25 cellular contexts compared by ENCODE assay signal in genomic region chr12:129009833-129010232, GRCh38.
A peak's percentile ranks its signal among the peaks of the same experiment; 100 is the strongest.
DNase-seq lines count a peak whose midpoint lies in the region; ATAC-seq and FAIRE-seq lines count a peak whose summit lies in the region.
"Had no signal": no experiment of that assay in that cellular context is flagged by ENCODE, and none has a peak within 500 bp of the region (broad histone marks: within the 10 kb centered on the region; RNA-seq: fewer than 3 reads in every experiment).

No MANE protein-coding gene starts in this region.

- H3K9me3 ChIP-seq in small intestine (ENCODE audit: control insufficient read depth, low read depth) = no peaks in the 10 kb centered on the region
- H3K9me3 ChIP-seq: BLaER1, Caco-2, HAP-1 had no signal

- no peak overlapping the region for H3K27ac ChIP-seq in small intestine (ENCODE audit: low read depth in 1 of 2, low read length in 1 of 2)
- H3K27ac ChIP-seq: 22Rv1, BLaER1, C4-2B had no signal

- H3K4me3 ChIP-seq in small intestine (ENCODE audit: low read depth in 1 of 2, low read length in 2 of 2) = no peak overlapping the region
- H3K4me3 ChIP-seq: BLaER1, HAP-1 had no signal

- ATAC-seq in HG03135 (IDR thresholded peaks at IDR 0.05; ENCODE audit: unreplicated experiment) = no peak
- ATAC-seq: CD8-positive, alpha-beta T cell had no signal

- no peaks in the 10 kb centered on the region for H3K27me3 ChIP-seq in small intestine (ENCODE audit: control insufficient read depth in 2 of 2, insufficient read depth in 2 of 2, low read length in 2 of 2)
- H3K27me3 ChIP-seq: BLaER1 had no signal

- no peaks in the 10 kb centered on the region for H3K4me1 ChIP-seq in small intestine (ENCODE audit: control insufficient read depth in 2 of 2, insufficient read depth in 1 of 2, low read depth in 1 of 2, low read length in 1 of 2)
- H3K4me1 ChIP-seq: Caco-2, HAP-1 had no signal

- no peak for FAIRE-seq in small intestine (lab: Jason Lieb, UNC)
- FAIRE-seq: A204.1, D721Med, GM12892, H54 had no signal

- DNase-seq in NCI-H2029 (lab: John Stamatoyannopoulos, UW) (peak; percentile 8), NCI-H2029 treated with DMSO at 0.1 percent for 48 hours (lab: John Stamatoyannopoulos, UW) (no peak), kidney tubule cell (ENCODE audit: low spot score) (peak; percentile 14), mucosa of gallbladder (ENCODE audit: low spot score) (peak; percentile 66), small intestine (peak; percentile 82), DMS153 treated with DMSO at 0.1 percent for 48 hours (lab: John Stamatoyannopoulos, UW; ENCODE audit: unreplicated experiment) (no peak)
- DNase-seq in activated CD4-positive, alpha-beta T cell treated with anti-CD3 and anti-CD28 coated beads, Interleukin-2, amount 50 U/mL, for 4 hours = no peak
- DNase-seq: Caco-2; CD4-positive, CD25-positive, alpha-beta regulatory T cell; CD8-positive, alpha-beta T cell; DMS 273 treated with DMSO at 0.1 percent for 48 hours; DMS53; DMS79 treated with DMSO at 0.1 percent for 48 hours; GF-D8; GOT3; HFFc6 had no signal

- no peaks in the 10 kb centered on the region for H3K36me3 ChIP-seq in small intestine (ENCODE audit: control insufficient read depth in 2 of 2, insufficient read depth in 2 of 2, low read length in 2 of 2)
- H3K36me3 ChIP-seq: BLaER1, HAP-1 had no signal

- WGBS in small intestine, 3 donors = 2 to 37% (median 30%) methylated on average over 4 of the region's 4 CpGs

Comparison
In these comparisons a context has a peak if more than half of its experiments do, and no peak if none do; other contexts are left out.
1. DNase-seq: peak in NCI-H2029 (single experiment), kidney tubule cell (single experiment), mucosa of gallbladder (single experiment) and small intestine (single experiment); none in NCI-H2029 treated with DMSO at 0.1 percent for 48 hours (single experiment), DMS153 treated with DMSO at 0.1 percent for 48 hours (single experiment) and activated CD4-positive, alpha-beta T cell treated with anti-CD3 and anti-CD28 coated beads, Interleukin-2, amount 50 U/mL, for 4 hours (0 of 2).